Comparison of ENCODE assay signal across 9 cellular contexts in the genomic region with DNA sequence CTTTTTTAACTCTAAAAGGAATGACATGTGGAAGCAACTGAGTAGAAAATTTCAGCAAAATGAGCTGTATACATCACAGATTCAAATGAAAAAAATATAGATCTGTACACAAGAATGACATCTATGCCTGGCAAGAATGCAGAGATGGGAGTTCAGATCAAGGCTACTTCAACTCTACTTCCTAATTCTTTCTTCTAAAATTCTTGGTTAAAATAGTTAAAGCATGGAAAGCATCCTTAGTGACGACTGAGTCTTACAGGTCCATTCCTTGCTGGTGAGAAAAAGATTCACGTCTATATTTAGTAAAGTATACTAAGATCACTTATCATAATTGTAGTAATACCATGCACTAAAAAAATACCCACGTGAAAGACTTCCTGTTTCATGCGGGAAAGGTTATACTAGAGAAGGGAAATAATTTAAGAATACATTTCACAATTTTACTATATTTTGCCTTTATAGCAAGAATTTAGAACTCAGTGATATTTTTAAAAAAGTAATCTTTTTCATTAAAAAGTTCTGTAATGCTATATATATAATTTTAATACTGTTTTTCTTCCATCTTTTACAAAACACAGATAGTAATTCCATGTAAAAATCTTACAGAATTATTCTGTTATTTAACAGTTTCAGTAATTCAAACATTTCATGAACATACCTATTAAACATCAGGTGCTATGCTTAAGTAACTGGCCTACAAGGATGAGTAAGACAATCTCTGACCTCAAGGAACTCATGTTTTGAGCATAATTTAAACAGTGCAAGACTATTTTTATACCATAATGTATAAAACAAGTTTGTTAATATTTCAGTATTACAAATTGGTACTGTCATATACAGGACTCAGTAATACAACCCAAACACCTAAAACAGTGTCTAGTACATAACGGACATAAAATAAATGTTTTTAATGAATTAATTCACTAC.
A peak's percentile ranks its signal among the peaks of the same experiment; 100 is the strongest.
DNase-seq lines count a peak whose midpoint lies in the region; ATAC-seq, FAIRE-seq and TF ChIP-seq lines count a peak whose summit lies in the region.
"Had no signal": no experiment of that assay in that cellular context is flagged by ENCODE, and none has a peak within 500 bp of the region (broad histone marks: within the 10 kb centered on the region; RNA-seq: fewer than 3 reads in every experiment).

No MANE protein-coding gene starts in this region.

- no peak for DNase-seq in GM12892 (ENCODE audit: insufficient read length)
- no peak for DNase-seq in RCC 7860 (ENCODE audit: low spot score)
- DNase-seq in naive B cell, result no peak
- DNase-seq in KG1 (lab: John Stamatoyannopoulos, UW), result no peak
- no peak for DNase-seq in PC-9
- DNase-seq: NCI-H1105 treated with DMSO at 0.1 percent for 48 hours, NCI-H748 treated with DMSO at 0.1 percent for 48 hours had no signal

- no peaks in the 10 kb centered on the region for H3K27me3 ChIP-seq in PC-9 (ENCODE audit: insufficient read depth, low read depth)

- peak; percentile 54 for ATAC-seq in GM21390 (IDR thresholded peaks at IDR 0.05; ENCODE audit: unreplicated experiment)
- peak; percentile 37 to 47 for ATAC-seq in naive B cell (ENCODE audit: low read depth in 2 of 2)
- no peak for ATAC-seq in GM21576 (IDR thresholded peaks at IDR 0.05; ENCODE audit: unreplicated experiment)

- CTCF ChIA-PET in PC-9 (lab: Charles Lee), result no interaction called here

- H3K4me2 ChIP-seq in PC-9, result no peak overlapping the region

- no peaks in the 10 kb centered on the region for H3K79me2 ChIP-seq in PC-9 (ENCODE audit: low read depth)

- TF ChIP-seq POLR2A in GM12892 (IDR thresholded peaks at IDR 0.05; ENCODE audit: low read depth, low read length), result no peak

- H3K27ac Mint-ChIP-seq in naive B cell, result peak overlapping the region in 2 of 6 donors; percentile 27 to 29

- intact Hi-C loops in PC-9 (cut with micrococcal nuclease; ENCODE audit: unreplicated experiment), result no loop called here

- H3K4me1 Mint-ChIP-seq in naive B cell, result peaks cover 9 to 19% (median 10%) of the 10 kb centered on the region in 3 donors

- H3K4me3 ChIP-seq in PC-9, result no peak overlapping the region

- H3K36me3 ChIP-seq in PC-9 (ENCODE audit: low read depth), result no peaks in the 10 kb centered on the region

- no TSS peak for BruUV-seq in PC-9 (replicated peaks; lab: Mats Ljungman, UMichigan)

- no peaks in the 10 kb centered on the region for H3K9me3 ChIP-seq in PC-9 (ENCODE audit: insufficient read depth, low read depth)

- H3K36me3 Mint-ChIP-seq in naive B cell, result peaks cover 0 to 6% of the 10 kb centered on the region in 2 donors

- H2AFZ ChIP-seq in PC-9, result no peak overlapping the region

- H3K27me3 Mint-ChIP-seq in naive B cell, result no peaks in the 10 kb centered on the region

- H3K9me3 Mint-ChIP-seq in naive B cell, result peaks cover 0 to 2% (median 0%) of the 10 kb centered on the region in 7 donors

- no peaks in the 10 kb centered on the region for H3K9me2 ChIP-seq in PC-9 (ENCODE audit: insufficient read depth)

- no peaks in the 10 kb centered on the region for H4K20me1 ChIP-seq in PC-9 (ENCODE audit: insufficient read depth)

- FAIRE-seq in GM12892 (lab: Jason Lieb, UNC) (peak; percentile 9), RCC 7860 (lab: Jason Lieb, UNC) (peak; percentile 30)

- H3F3A ChIP-seq in PC-9 (ENCODE audit: insufficient read depth, low read depth), result no peaks in the 10 kb centered on the region

- no peaks in the 10 kb centered on the region for H3K4me1 ChIP-seq in PC-9 (replicated peaks; ENCODE audit: insufficient read depth)

- TF ChIP-seq CTCF in PC-9 (conservative IDR thresholded peaks at IDR 0.05), result no peak

- no peak overlapping the region for H3K27ac ChIP-seq in PC-9

- POLR2A ChIA-PET in PC-9 (lab: Charles Lee; ENCODE audit: unreplicated experiment), result no interaction called here

- no peak overlapping the region for H3K4me3 Mint-ChIP-seq in naive B cell
